In the genomic region with DNA sequence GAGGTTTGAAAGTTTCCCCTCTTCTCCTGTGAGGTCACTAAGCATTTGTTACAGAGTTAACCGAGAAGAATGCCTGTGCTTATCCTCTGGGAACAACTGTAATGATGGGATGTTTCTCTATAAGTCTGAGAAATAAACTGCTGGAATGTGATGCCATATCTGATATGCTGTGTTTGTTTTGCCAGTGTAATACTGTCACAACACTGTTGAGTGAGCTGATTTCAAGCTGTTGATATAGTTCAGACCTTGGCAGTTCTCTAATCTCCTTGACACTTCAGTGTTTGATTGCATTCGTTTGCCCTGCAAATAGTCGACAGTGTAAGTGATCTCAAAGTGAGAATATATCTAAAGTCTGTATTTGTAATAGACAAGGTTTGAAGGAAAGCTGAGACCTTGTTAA, we compare ENCODE assay signal across 3 cellular contexts.
TF ChIP-seq lines count a peak whose summit lies in the region.

No MANE protein-coding gene starts in this region.

TF ChIP-seq in A549, 52 proteins besides CTCF, POLR2A, EP300 and RAD21 (continued from another document):
- TF ChIP-seq, protein P1, sequence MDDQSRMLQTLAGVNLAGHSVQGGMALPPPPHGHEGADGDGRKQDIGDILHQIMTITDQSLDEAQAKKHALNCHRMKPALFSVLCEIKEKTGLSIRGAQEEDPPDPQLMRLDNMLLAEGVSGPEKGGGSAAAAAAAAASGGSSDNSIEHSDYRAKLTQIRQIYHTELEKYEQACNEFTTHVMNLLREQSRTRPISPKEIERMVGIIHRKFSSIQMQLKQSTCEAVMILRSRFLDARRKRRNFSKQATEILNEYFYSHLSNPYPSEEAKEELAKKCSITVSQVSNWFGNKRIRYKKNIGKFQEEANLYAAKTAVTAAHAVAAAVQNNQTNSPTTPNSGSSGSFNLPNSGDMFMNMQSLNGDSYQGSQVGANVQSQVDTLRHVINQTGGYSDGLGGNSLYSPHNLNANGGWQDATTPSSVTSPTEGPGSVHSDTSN (IDR thresholded peaks at IDR 0.05): no peak
- TF ChIP-seq MAFK (IDR thresholded peaks at IDR 0.05; ENCODE audit: partially characterized antibody): no peak

TF ChIP-seq in HEK293, 187 proteins besides CTCF, POLR2A, EP300 and RAD21 (continued from another document and continues in another):
- TF ChIP-seq, protein P2, sequence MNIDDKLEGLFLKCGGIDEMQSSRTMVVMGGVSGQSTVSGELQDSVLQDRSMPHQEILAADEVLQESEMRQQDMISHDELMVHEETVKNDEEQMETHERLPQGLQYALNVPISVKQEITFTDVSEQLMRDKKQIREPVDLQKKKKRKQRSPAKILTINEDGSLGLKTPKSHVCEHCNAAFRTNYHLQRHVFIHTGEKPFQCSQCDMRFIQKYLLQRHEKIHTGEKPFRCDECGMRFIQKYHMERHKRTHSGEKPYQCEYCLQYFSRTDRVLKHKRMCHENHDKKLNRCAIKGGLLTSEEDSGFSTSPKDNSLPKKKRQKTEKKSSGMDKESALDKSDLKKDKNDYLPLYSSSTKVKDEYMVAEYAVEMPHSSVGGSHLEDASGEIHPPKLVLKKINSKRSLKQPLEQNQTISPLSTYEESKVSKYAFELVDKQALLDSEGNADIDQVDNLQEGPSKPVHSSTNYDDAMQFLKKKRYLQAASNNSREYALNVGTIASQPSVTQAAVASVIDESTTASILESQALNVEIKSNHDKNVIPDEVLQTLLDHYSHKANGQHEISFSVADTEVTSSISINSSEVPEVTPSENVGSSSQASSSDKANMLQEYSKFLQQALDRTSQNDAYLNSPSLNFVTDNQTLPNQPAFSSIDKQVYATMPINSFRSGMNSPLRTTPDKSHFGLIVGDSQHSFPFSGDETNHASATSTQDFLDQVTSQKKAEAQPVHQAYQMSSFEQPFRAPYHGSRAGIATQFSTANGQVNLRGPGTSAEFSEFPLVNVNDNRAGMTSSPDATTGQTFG (tag by site-specific recombination; IDR thresholded peaks at IDR 0.05; ENCODE audit: borderline replicate concordance): no peak
- TF ChIP-seq, protein P3, sequence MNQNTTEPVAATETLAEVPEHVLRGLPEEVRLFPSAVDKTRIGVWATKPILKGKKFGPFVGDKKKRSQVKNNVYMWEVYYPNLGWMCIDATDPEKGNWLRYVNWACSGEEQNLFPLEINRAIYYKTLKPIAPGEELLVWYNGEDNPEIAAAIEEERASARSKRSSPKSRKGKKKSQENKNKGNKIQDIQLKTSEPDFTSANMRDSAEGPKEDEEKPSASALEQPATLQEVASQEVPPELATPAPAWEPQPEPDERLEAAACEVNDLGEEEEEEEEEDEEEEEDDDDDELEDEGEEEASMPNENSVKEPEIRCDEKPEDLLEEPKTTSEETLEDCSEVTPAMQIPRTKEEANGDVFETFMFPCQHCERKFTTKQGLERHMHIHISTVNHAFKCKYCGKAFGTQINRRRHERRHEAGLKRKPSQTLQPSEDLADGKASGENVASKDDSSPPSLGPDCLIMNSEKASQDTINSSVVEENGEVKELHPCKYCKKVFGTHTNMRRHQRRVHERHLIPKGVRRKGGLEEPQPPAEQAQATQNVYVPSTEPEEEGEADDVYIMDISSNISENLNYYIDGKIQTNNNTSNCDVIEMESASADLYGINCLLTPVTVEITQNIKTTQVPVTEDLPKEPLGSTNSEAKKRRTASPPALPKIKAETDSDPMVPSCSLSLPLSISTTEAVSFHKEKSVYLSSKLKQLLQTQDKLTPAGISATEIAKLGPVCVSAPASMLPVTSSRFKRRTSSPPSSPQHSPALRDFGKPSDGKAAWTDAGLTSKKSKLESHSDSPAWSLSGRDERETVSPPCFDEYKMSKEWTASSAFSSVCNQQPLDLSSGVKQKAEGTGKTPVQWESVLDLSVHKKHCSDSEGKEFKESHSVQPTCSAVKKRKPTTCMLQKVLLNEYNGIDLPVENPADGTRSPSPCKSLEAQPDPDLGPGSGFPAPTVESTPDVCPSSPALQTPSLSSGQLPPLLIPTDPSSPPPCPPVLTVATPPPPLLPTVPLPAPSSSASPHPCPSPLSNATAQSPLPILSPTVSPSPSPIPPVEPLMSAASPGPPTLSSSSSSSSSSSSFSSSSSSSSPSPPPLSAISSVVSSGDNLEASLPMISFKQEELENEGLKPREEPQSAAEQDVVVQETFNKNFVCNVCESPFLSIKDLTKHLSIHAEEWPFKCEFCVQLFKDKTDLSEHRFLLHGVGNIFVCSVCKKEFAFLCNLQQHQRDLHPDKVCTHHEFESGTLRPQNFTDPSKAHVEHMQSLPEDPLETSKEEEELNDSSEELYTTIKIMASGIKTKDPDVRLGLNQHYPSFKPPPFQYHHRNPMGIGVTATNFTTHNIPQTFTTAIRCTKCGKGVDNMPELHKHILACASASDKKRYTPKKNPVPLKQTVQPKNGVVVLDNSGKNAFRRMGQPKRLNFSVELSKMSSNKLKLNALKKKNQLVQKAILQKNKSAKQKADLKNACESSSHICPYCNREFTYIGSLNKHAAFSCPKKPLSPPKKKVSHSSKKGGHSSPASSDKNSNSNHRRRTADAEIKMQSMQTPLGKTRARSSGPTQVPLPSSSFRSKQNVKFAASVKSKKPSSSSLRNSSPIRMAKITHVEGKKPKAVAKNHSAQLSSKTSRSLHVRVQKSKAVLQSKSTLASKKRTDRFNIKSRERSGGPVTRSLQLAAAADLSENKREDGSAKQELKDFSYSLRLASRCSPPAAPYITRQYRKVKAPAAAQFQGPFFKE (tag by site-specific recombination; IDR thresholded peaks at IDR 0.05; ENCODE audit: borderline replicate concordance): no peak
- TF ChIP-seq, protein P4, sequence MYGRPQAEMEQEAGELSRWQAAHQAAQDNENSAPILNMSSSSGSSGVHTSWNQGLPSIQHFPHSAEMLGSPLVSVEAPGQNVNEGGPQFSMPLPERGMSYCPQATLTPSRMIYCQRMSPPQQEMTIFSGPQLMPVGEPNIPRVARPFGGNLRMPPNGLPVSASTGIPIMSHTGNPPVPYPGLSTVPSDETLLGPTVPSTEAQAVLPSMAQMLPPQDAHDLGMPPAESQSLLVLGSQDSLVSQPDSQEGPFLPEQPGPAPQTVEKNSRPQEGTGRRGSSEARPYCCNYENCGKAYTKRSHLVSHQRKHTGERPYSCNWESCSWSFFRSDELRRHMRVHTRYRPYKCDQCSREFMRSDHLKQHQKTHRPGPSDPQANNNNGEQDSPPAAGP (tag by site-specific recombination; IDR thresholded peaks at IDR 0.05): no peak
- TF ChIP-seq, protein P5, sequence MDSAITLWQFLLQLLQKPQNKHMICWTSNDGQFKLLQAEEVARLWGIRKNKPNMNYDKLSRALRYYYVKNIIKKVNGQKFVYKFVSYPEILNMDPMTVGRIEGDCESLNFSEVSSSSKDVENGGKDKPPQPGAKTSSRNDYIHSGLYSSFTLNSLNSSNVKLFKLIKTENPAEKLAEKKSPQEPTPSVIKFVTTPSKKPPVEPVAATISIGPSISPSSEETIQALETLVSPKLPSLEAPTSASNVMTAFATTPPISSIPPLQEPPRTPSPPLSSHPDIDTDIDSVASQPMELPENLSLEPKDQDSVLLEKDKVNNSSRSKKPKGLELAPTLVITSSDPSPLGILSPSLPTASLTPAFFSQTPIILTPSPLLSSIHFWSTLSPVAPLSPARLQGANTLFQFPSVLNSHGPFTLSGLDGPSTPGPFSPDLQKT (IDR thresholded peaks at IDR 0.05; ENCODE audit: borderline replicate concordance, low read depth, low read length): no peak
- TF ChIP-seq ZNF670 (tag by site-specific recombination; IDR thresholded peaks at IDR 0.05; ENCODE audit: low read depth) (no peak), ZNF660 (tag by site-specific recombination; IDR thresholded peaks at IDR 0.05) (peak; percentile 72; the same call in 1 of the 2 replicates), ZNF23 (tag by site-specific recombination; IDR thresholded peaks at IDR 0.05; ENCODE audit: borderline replicate concordance) (no peak), ZNF175 (tag by site-specific recombination; IDR thresholded peaks at IDR 0.05) (no peak), OVOL3 (tag by site-specific recombination; IDR thresholded peaks at IDR 0.05) (peak; percentile 95), GLI4 (tag by site-specific recombination; IDR thresholded peaks at IDR 0.05) (no peak), ZNF544 (tag by site-specific recombination; IDR thresholded peaks at IDR 0.05) (no peak)

TF ChIP-seq in HepG2, 621 proteins besides CTCF, POLR2A, EP300 and RAD21 (continued from another document and continues in another):
- TF ChIP-seq, protein P6, sequence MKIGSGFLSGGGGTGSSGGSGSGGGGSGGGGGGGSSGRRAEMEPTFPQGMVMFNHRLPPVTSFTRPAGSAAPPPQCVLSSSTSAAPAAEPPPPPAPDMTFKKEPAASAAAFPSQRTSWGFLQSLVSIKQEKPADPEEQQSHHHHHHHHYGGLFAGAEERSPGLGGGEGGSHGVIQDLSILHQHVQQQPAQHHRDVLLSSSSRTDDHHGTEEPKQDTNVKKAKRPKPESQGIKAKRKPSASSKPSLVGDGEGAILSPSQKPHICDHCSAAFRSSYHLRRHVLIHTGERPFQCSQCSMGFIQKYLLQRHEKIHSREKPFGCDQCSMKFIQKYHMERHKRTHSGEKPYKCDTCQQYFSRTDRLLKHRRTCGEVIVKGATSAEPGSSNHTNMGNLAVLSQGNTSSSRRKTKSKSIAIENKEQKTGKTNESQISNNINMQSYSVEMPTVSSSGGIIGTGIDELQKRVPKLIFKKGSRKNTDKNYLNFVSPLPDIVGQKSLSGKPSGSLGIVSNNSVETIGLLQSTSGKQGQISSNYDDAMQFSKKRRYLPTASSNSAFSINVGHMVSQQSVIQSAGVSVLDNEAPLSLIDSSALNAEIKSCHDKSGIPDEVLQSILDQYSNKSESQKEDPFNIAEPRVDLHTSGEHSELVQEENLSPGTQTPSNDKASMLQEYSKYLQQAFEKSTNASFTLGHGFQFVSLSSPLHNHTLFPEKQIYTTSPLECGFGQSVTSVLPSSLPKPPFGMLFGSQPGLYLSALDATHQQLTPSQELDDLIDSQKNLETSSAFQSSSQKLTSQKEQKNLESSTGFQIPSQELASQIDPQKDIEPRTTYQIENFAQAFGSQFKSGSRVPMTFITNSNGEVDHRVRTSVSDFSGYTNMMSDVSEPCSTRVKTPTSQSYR (CRISPR knock-in tag; IDR thresholded peaks at IDR 0.05; ENCODE audit: borderline replicate concordance): no peak
- TF ChIP-seq GFI1 (CRISPR knock-in tag; IDR thresholded peaks at IDR 0.05; ENCODE audit: borderline replicate concordance): no peak
- TF ChIP-seq ZNF605 (CRISPR knock-in tag; IDR thresholded peaks at IDR 0.05): no peak
- no peak for TF ChIP-seq ZNF446 (CRISPR knock-in tag; IDR thresholded peaks at IDR 0.05)
- TF ChIP-seq, protein P7, sequence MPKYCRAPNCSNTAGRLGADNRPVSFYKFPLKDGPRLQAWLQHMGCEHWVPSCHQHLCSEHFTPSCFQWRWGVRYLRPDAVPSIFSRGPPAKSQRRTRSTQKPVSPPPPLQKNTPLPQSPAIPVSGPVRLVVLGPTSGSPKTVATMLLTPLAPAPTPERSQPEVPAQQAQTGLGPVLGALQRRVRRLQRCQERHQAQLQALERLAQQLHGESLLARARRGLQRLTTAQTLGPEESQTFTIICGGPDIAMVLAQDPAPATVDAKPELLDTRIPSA (CRISPR knock-in tag; IDR thresholded peaks at IDR 0.05; ENCODE audit: borderline replicate concordance): no peak
- TF ChIP-seq SOX13 (IDR thresholded peaks at IDR 0.05): no peak
- peak in 1 of 2 experiments; percentile 39; a peak in 1 of 4 replicates for TF ChIP-seq SOX13 (CRISPR knock-in tag; conservative IDR thresholded peaks at IDR 0.05 in 1 of 2, IDR thresholded peaks at IDR 0.05 in 1 of 2)
- TF ChIP-seq, protein P8, sequence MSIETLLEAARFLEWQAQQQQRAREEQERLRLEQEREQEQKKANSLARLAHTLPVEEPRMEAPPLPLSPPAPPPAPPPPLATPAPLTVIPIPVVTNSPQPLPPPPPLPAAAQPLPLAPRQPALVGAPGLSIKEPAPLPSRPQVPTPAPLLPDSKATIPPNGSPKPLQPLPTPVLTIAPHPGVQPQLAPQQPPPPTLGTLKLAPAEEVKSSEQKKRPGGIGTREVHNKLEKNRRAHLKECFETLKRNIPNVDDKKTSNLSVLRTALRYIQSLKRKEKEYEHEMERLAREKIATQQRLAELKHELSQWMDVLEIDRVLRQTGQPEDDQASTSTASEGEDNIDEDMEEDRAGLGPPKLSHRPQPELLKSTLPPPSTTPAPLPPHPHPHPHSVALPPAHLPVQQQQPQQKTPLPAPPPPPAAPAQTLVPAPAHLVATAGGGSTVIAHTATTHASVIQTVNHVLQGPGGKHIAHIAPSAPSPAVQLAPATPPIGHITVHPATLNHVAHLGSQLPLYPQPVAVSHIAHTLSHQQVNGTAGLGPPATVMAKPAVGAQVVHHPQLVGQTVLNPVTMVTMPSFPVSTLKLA (IDR thresholded peaks at IDR 0.05): no peak
- no peak for TF ChIP-seq TCF12 (IDR thresholded peaks at IDR 0.05)
- no peak for TF ChIP-seq TCF12 (CRISPR knock-in tag; IDR thresholded peaks at IDR 0.05)
- TF ChIP-seq HNF4A (CRISPR knock-in tag; IDR thresholded peaks at IDR 0.05): peak; percentile 34; the same call in 1 of the 2 replicates
- TF ChIP-seq BCL6 (CRISPR knock-in tag; IDR thresholded peaks at IDR 0.05): peak; percentile 37; the same call in 1 of the 2 replicates
- peak; percentile 38; the same call in 1 of the 2 replicates for TF ChIP-seq TCF7 (IDR thresholded peaks at IDR 0.05; ENCODE audit: low read depth)
- TF ChIP-seq ELF1 (CRISPR knock-in tag; IDR thresholded peaks at IDR 0.05): no peak
- no peak for TF ChIP-seq NFKB2 (CRISPR knock-in tag; IDR thresholded peaks at IDR 0.05; ENCODE audit: borderline replicate concordance)
- peak; percentile 64 for TF ChIP-seq TEAD3 (CRISPR knock-in tag; optimal IDR thresholded peaks at IDR 0.05; ENCODE audit: borderline replicate concordance)
- TF ChIP-seq, protein P9, sequence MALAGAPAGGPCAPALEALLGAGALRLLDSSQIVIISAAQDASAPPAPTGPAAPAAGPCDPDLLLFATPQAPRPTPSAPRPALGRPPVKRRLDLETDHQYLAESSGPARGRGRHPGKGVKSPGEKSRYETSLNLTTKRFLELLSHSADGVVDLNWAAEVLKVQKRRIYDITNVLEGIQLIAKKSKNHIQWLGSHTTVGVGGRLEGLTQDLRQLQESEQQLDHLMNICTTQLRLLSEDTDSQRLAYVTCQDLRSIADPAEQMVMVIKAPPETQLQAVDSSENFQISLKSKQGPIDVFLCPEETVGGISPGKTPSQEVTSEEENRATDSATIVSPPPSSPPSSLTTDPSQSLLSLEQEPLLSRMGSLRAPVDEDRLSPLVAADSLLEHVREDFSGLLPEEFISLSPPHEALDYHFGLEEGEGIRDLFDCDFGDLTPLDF (CRISPR knock-in tag; IDR thresholded peaks at IDR 0.05): no peak
- TF ChIP-seq HDAC2 (CRISPR knock-in tag; IDR thresholded peaks at IDR 0.05): peak; percentile 39; the same call in 1 of the 2 replicates
- TF ChIP-seq, protein P10, sequence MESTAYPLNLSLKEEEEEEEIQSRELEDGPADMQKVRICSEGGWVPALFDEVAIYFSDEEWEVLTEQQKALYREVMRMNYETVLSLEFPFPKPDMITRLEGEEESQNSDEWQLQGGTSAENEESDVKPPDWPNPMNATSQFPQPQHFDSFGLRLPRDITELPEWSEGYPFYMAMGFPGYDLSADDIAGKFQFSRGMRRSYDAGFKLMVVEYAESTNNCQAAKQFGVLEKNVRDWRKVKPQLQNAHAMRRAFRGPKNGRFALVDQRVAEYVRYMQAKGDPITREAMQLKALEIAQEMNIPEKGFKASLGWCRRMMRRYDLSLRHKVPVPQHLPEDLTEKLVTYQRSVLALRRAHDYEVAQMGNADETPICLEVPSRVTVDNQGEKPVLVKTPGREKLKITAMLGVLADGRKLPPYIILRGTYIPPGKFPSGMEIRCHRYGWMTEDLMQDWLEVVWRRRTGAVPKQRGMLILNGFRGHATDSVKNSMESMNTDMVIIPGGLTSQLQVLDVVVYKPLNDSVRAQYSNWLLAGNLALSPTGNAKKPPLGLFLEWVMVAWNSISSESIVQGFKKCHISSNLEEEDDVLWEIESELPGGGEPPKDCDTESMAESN (CRISPR knock-in tag; conservative IDR thresholded peaks at IDR 0.05): no peak
- TF ChIP-seq FOXA1 (IDR thresholded peaks at IDR 0.05): no peak
- TF ChIP-seq FOXA1 (CRISPR knock-in tag; IDR thresholded peaks at IDR 0.05): peak; percentile 85
- TF ChIP-seq RXRA (CRISPR knock-in tag; IDR thresholded peaks at IDR 0.05): no peak
